Comparison of ENCODE assay signal across 27 cellular contexts in the genomic region with DNA sequence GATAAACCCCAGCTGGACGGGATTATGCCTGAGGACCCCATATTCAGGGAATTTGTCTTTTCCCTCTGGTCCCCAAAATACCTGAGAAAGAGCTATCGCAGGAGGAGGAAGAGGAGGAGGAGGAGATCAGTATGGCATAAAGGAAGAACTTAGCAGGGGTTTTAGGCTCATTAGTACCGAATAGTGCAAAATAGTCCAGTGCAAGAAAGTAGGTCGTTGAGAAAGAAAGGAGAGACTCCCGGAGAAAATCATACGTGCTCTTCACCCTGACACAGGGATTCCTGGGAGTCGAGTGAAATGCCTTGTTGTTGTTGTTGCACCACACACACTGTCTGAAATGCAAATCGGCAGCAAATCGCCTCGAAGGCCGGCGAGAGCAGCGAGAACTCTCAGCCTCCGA.
"Had no signal": no experiment of that assay in that cellular context is flagged by ENCODE, and none has a peak within 500 bp of the region (broad histone marks: within the 10 kb centered on the region; RNA-seq: fewer than 3 reads in every experiment).

No MANE protein-coding gene starts in this region.

- H3K4me1 ChIP-seq: breast epithelium, tibial artery, uterus had no signal

- H3K9me3 ChIP-seq: breast epithelium, heart right ventricle, left ventricle myocardium inferior, mucosa of descending colon, right atrium auricular region, tibial artery, uterus had no signal

- H3K27ac ChIP-seq: heart right ventricle, left ventricle myocardium inferior, tibial artery had no signal

- H3K27me3 ChIP-seq: breast epithelium, right atrium auricular region, tibial artery, uterus had no signal

- DNase-seq: activated CD4-positive, alpha-beta T cell treated with anti-CD3 and anti-CD28 coated beads, Interleukin-2, amount 50 U/mL, for 1 hour; activated CD4-positive, CD25-positive, alpha-beta regulatory T cell treated with anti-CD3 and anti-CD28 coated beads, Interleukin-2, amount 50 U/mL, for 72 hours; activated CD8-positive, alpha-beta memory T cell treated with anti-CD3 and anti-CD28 coated beads, Interleukin-2, amount 50 U/mL, for 4 hours; activated naive CD4-positive, alpha-beta T cell treated with anti-CD3 and anti-CD28 coated beads for 36 hours; activated naive CD8-positive, alpha-beta T cell treated with anti-CD3 and anti-CD28 coated beads, Interleukin-2, amount 50 U/mL, for 24 hours; activated T-cell treated with anti-CD3 and anti-CD28 coated beads, Interleukin-2, amount 50 U/mL, for 4 hours; anterior cingulate cortex; cerebellar nuclear complex; cortex of kidney; effector CD4-positive, alpha-beta T cell; heart right ventricle; immature natural killer cell; kidney glomerular epithelial cell; left ventricle myocardium inferior; mammary epithelial cell; mucosa of descending colon; naive thymus-derived CD8-positive, alpha-beta T cell; occipital lobe; posterior cingulate gyrus; stimulated activated CD4-positive, alpha-beta T cell treated with anti-CD3 and anti-CD28 coated beads, Interleukin-2, amount 100 ng/mL, for 24 hours; stimulated activated naive CD8-positive, alpha-beta T cell treated with anti-CD3 and anti-CD28 coated beads, Interleukin-15, Interleukin-2, amounts not matched to agents 100 U/mL and 50 U/mL, for 24 hours; substantia nigra; tibial artery; uterus had no signal

- ATAC-seq: activated naive CD8-positive, alpha-beta T cell treated with anti-CD3 and anti-CD28 coated beads, Interleukin-2, amount 50 U/mL, for 24 hours; activated T-cell treated with anti-CD3 and anti-CD28 coated beads, Interleukin-2, amount 50 U/mL, for 4 hours; esophagus mucosa; heart right ventricle; mucosa of descending colon; naive thymus-derived CD8-positive, alpha-beta T cell; stimulated activated naive CD8-positive, alpha-beta T cell treated with anti-CD3 and anti-CD28 coated beads, Interleukin-15, Interleukin-2, amounts not matched to agents 100 U/mL and 50 U/mL, for 24 hours had no signal

- H3K36me3 ChIP-seq: breast epithelium, heart right ventricle, left ventricle myocardium inferior, right atrium auricular region, tibial artery, uterus had no signal

- H3K4me3 ChIP-seq: breast epithelium, heart right ventricle, left ventricle myocardium inferior, mucosa of descending colon, right atrium auricular region, tibial artery, uterus had no signal
